In genomic region chr1:110407260-110408210, GRCh38 we compare ENCODE assay signal across 8 cellular contexts. TPM values are rescaled to one million over a fixed set of nuclear protein-coding genes. Genes with fewer than 3 reads are reported as not detected.
DNase-seq lines count a peak whose midpoint lies in the region; ATAC-seq and TF ChIP-seq lines count a peak whose summit lies in the region.

TSS of gene LAMTOR5 (minus strand) at chr1:110407694. CDS start at chr1:110407620, 74 bp downstream.

- POLR2A ChIA-PET in T-cell (lab: Charles Lee), result interaction anchor here in 1 of 2 donors (1.3 kb wide), 1 partner anchor 69 kb away, joined by 5 read pairs; the partner anchor contains the start of gene RBM15

- H3K27me3 ChIP-seq in adrenal gland (no peaks in the 10 kb centered on the region), heart left ventricle (no peaks in the 10 kb centered on the region)

- peaks cover 0 to 33% of the 10 kb centered on the region in 2 donors for H3K36me3 ChIP-seq in adrenal gland (replicated peaks in 1 of 2)
- H3K36me3 ChIP-seq in heart left ventricle, result peaks cover 0 to 37% (median 33%) of the 10 kb centered on the region in 9 donors

- peak; percentile 45 for DNase-seq in NCI-H1417 treated with DMSO at 0.1 percent for 48 hours (lab: John Stamatoyannopoulos, UW)
- peak; percentile 78 to 92 (median 86) for DNase-seq in T-cell
- DNase-seq in adrenal gland, result peak; percentile 94 to 98 (median 95)
- peak; percentile 95 to 96 (median 96) for DNase-seq in heart left ventricle
- peak; percentile 86 for DNase-seq in pons (ENCODE audit: low spot score)
- peak; percentile 91 for DNase-seq in type B pancreatic cell (ENCODE audit: extremely low spot score, unreplicated experiment)

- peak; percentile 93 for ATAC-seq in HG02759 (IDR thresholded peaks at IDR 0.05; ENCODE audit: unreplicated experiment)
- ATAC-seq in T-cell (replicated peaks in 1 of 4), result peak; percentile 94 to 96 (median 96)
- ATAC-seq in heart left ventricle, result peak; percentile 94 to 98 (median 97)

- intact Hi-C loops in adrenal gland (cut with DNase I) (loop anchor here (10.0 kb wide), 1 partner anchor 63 kb away; no protein-coding TSS in a partner anchor), heart left ventricle (cut with DNase I) (loop anchor here in 9 of 10 donors (1.0 to 10.0 kb wide), 7 partner anchors 65 to 373 kb away; partner anchors contain the start of genes KCNC4 (in 4 of the 9), RBM15 (in 4 of the 9) and STRIP1 (in 1 of the 9))

- peak within 1 kb of the TSS; percentile 97 to 100 (median 98) for H3K4me3 Mint-ChIP-seq in T-cell
- H3K4me3 Mint-ChIP-seq in type B pancreatic cell, result peak within 1 kb of the TSS; percentile 100

- H3K27ac Mint-ChIP-seq in T-cell (peak within 1 kb of the TSS; percentile 97 to 99), type B pancreatic cell (peak within 1 kb of the TSS; percentile 97)

- H3K36me3 Mint-ChIP-seq in T-cell, result peaks cover 7% of the 10 kb centered on the region
- H3K36me3 Mint-ChIP-seq in type B pancreatic cell, result peaks cover 13% of the 10 kb centered on the region

- no peaks in the 10 kb centered on the region for H3K9me3 ChIP-seq in adrenal gland (replicated peaks in 1 of 3)
- H3K9me3 ChIP-seq in heart left ventricle, result no peaks in the 10 kb centered on the region

- peak within 1 kb of the TSS; percentile 15 to 98 (median 87) for H3K27ac ChIP-seq in adrenal gland
- H3K27ac ChIP-seq in heart left ventricle, result peak within 1 kb of the TSS; percentile 84 to 97 (median 93)

- TF ChIP-seq CTCF in GM12874 (IDR thresholded peaks at IDR 0.05; ENCODE audit: insufficient read depth, low read depth, low read length) (0 out of 2 replicates have a peak, but pooled peaks have one; percentile 4), adrenal gland (IDR thresholded peaks at IDR 0.05) (peak in 4 of 6 experiments; percentile 4 to 25 (median 10)), heart left ventricle (IDR thresholded peaks at IDR 0.05) (peak in 6 of 12 donors; percentile 13 to 32 (median 20)), type B pancreatic cell (conservative IDR thresholded peaks at IDR 0.05) (no peak)

- WGBS in adrenal gland, 4 donors, result 1 to 2% (median 1%) methylated on average over 39 to 76 of the region's 76 CpGs
- 0 to 1% (median 0%) methylated on average over 33 to 76 of the region's 76 CpGs for WGBS in heart left ventricle, 4 donors

- CTCF ChIA-PET in T-cell (lab: Charles Lee), result interaction anchor here (0.6 to 2.6 kb wide), 6 partner anchors 55 to 379 kb away, joined by 3 to 25 read pairs (median 3); partner anchors contain the start of gene RBM15 (in 1 of the 2)

- H3K4me3 ChIP-seq in adrenal gland (peak within 1 kb of the TSS; percentile 1 to 95 (median 53)), heart left ventricle (peak within 1 kb of the TSS; percentile 65 to 100 (median 84))

- TF ChIP-seq POLR2A in adrenal gland (IDR thresholded peaks at IDR 0.05) (peak; percentile 35 to 82), heart left ventricle (IDR thresholded peaks at IDR 0.05) (peak; percentile 20 to 82)

- H3K4me1 ChIP-seq in adrenal gland (replicated peaks in 1 of 2) (peaks cover 0 to 20% of the 10 kb centered on the region in 2 donors), heart left ventricle (peaks cover 0 to 27% (median 19%) of the 10 kb centered on the region in 12 donors)

- no peaks in the 10 kb centered on the region for H3K9me3 Mint-ChIP-seq in T-cell
- no peaks in the 10 kb centered on the region for H3K9me3 Mint-ChIP-seq in type B pancreatic cell

- no peaks in the 10 kb centered on the region for H3K27me3 Mint-ChIP-seq in T-cell
- no peaks in the 10 kb centered on the region for H3K27me3 Mint-ChIP-seq in type B pancreatic cell

- H3K4me1 Mint-ChIP-seq in T-cell (peaks cover 23 to 31% (median 30%) of the 10 kb centered on the region in 3 donors), type B pancreatic cell (ENCODE audit: unreplicated experiment) (peaks cover 14% of the 10 kb centered on the region)

RNA-seq across cellular contexts. Expression of gene LAMTOR5, which starts in this region (rescaled TPM):
- total RNA-seq in T-cell, result 10 to 100 TPM; 60.0 to 68.6 (median 67.0) TPM
- total RNA-seq in adrenal gland, result 100 to 1,000 TPM in 6 of 8 donors, 10 to 100 TPM in 2; 81.3 to 152 (median 117) TPM
- polyA plus RNA-seq in adrenal gland, result 100 to 1,000 TPM; 211 to 299 (median 217) TPM
- 100 to 1,000 TPM; 130 to 267 (median 221) TPM for total RNA-seq in heart left ventricle
- 100 to 1,000 TPM; 510 to 549 TPM for polyA plus RNA-seq in heart left ventricle
- total RNA-seq in type B pancreatic cell (ENCODE audit: low replicate concordance), result 131 and 142 TPM in 2 replicates

Comparison
In these comparisons a context has a peak if more than half of its experiments do, and no peak if none do; other contexts are left out.
1. Peak in every context shown above with its lines: DNase-seq, ATAC-seq, H3K4me3 ChIP-seq and H3K27ac ChIP-seq.
2. DNase-seq: peak in every context shown above with its lines; median percentile 96 in heart left ventricle; 95 in adrenal gland; 91 in type B pancreatic cell; 86 in T-cell; 86 in pons; 45 in NCI-H1417 treated with DMSO at 0.1 percent for 48 hours.